ENCODE assay signal across 26 cellular contexts in the genomic region with DNA sequence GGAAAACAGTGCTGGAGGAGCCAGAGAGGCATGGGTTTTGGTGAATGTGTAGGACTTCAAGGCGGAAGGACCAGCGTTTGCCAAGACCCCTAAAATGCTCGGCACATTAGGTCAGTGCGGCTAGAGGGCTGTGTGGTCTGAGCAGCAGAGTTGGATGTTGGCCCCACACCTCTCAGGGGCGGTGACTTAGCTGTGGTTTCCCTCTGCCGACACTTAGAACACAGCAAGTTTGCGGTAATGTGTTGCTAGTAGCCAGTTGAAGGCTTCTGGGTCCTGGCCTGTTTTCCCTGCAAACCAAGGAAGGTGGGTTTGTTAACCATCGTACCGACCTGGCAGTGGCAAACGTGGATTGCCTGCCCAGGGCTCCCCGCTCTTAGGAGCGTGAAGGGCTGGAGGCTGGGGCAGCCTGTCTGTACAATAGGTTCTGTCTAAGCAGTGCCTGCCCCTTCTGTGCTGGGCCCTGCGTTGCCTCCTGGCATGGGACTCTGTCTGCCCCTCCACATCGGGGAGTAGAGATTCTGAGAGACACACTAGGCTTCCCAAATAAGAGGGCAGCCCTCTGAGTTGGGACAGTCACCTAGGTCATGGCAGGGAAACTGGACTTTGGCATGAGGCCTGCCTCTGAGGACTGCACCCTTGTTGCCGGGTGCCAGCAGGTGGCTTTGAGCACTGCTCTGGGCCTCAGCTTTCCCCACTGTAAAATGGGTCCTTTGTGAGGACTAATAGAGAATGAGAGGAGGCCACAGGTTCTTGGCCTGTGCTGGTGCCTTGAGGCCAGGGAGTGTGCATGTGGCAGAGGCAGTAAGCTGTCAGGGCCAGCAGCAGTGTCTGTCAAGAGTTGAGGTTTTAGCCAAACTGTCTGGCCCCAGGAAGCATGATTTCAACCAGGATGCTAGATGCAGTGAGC. TPM values are rescaled to one million over a fixed set of nuclear protein-coding genes. Genes with fewer than 3 reads are reported as not detected.
DNase-seq lines count a peak whose midpoint lies in the region; ATAC-seq and TF ChIP-seq lines count a peak whose summit lies in the region.
"Had no signal": no experiment of that assay in that cellular context is flagged by ENCODE, and none has a peak within 500 bp of the region (broad histone marks: within the 10 kb centered on the region; RNA-seq: fewer than 3 reads in every experiment).

No MANE protein-coding gene starts in this region.

- H3K79me2 ChIP-seq in osteoblast (ENCODE audit: insufficient read depth, low read length), result no peaks in the 10 kb centered on the region

- intact Hi-C loops in activated CD4-positive, alpha-beta memory T cell treated with anti-CD3 and anti-CD28 coated beads for 36 hours (cut with micrococcal nuclease), result no loop called here

- peaks cover 7% of the 10 kb centered on the region for H3K4me1 Mint-ChIP-seq in activated CD4-positive, alpha-beta memory T cell treated with anti-CD3 and anti-CD28 coated beads for 36 hours (ENCODE audit: low read depth)
- peaks cover 7% of the 10 kb centered on the region for H3K4me1 Mint-ChIP-seq in activated CD4-positive, alpha-beta memory T cell treated with anti-CD3 and anti-CD28 coated beads, Interleukin-2, amount 10 ng/mL, durations not matched to agents 7 days and 5 days
- H3K4me1 Mint-ChIP-seq in glutamatergic neuron (ENCODE audit: low read depth, unreplicated experiment), result peaks cover 25% of the 10 kb centered on the region

- no peak overlapping the region for H2AFZ ChIP-seq in osteoblast (ENCODE audit: low read length)

- H3K27me3 ChIP-seq in HL-60 (ENCODE audit: insufficient read depth, poor library complexity, severe bottlenecking), result no peaks in the 10 kb centered on the region
- no peaks in the 10 kb centered on the region for H3K27me3 ChIP-seq in osteoblast (ENCODE audit: insufficient read depth, low read length)
- H3K27me3 ChIP-seq: heart right ventricle, tibial artery had no signal

- CTCF ChIA-PET in activated CD4-positive, alpha-beta memory T cell treated with anti-CD3 and anti-CD28 coated beads for 36 hours (lab: Charles Lee), result no interaction called here
- CTCF ChIA-PET in activated CD4-positive, alpha-beta memory T cell treated with anti-CD3 and anti-CD28 coated beads, Interleukin-2, amount 10 ng/mL, durations not matched to agents 7 days and 5 days (lab: Charles Lee), result no interaction called here

- no peak for ATAC-seq in HG03095 (IDR thresholded peaks at IDR 0.05; ENCODE audit: unreplicated experiment)
- ATAC-seq: esophagus mucosa, left cardiac atrium, T-helper 17 cell had no signal

- peaks cover 31% of the 10 kb centered on the region for H3K36me3 ChIP-seq in osteoblast (ENCODE audit: insufficient read depth, low read length)

- no peaks in the 10 kb centered on the region for H3K27me3 Mint-ChIP-seq in activated CD4-positive, alpha-beta memory T cell treated with anti-CD3 and anti-CD28 coated beads for 36 hours
- no peaks in the 10 kb centered on the region for H3K27me3 Mint-ChIP-seq in activated CD4-positive, alpha-beta memory T cell treated with anti-CD3 and anti-CD28 coated beads, Interleukin-2, amount 10 ng/mL, durations not matched to agents 7 days and 5 days
- peaks cover 31% of the 10 kb centered on the region for H3K27me3 Mint-ChIP-seq in glutamatergic neuron (ENCODE audit: unreplicated experiment)
- H3K27me3 Mint-ChIP-seq: activated CD4-positive, alpha-beta T cell treated with anti-CD3 and anti-CD28 coated beads, Interleukin-2, amount 10 ng/mL, durations not matched to agents 24 days and 14 days; T-helper 17 cell had no signal

- H3K27ac ChIP-seq in HL-60 (replicated peaks), result peak overlapping the region; percentile 8; the same call in 1 of the 2 replicates
- H3K27ac ChIP-seq in osteoblast (ENCODE audit: low read depth, low read length), result no peak overlapping the region
- H3K27ac ChIP-seq: heart right ventricle, prostate gland, tibial artery had no signal

- H3K4me3 Mint-ChIP-seq in activated CD4-positive, alpha-beta memory T cell treated with anti-CD3 and anti-CD28 coated beads for 36 hours, result no peak overlapping the region
- H3K4me3 Mint-ChIP-seq in activated CD4-positive, alpha-beta memory T cell treated with anti-CD3 and anti-CD28 coated beads, Interleukin-2, amount 10 ng/mL, durations not matched to agents 7 days and 5 days, result no peak overlapping the region
- no peak overlapping the region for H3K4me3 Mint-ChIP-seq in glutamatergic neuron (ENCODE audit: unreplicated experiment)
- H3K4me3 Mint-ChIP-seq: activated CD4-positive, alpha-beta T cell treated with anti-CD3 and anti-CD28 coated beads, Interleukin-2, amount 10 ng/mL, durations not matched to agents 24 days and 14 days had no signal

- peak overlapping the region; percentile 31 for H3K27ac Mint-ChIP-seq in activated CD4-positive, alpha-beta memory T cell treated with anti-CD3 and anti-CD28 coated beads for 36 hours
- H3K27ac Mint-ChIP-seq in activated CD4-positive, alpha-beta memory T cell treated with anti-CD3 and anti-CD28 coated beads, Interleukin-2, amount 10 ng/mL, durations not matched to agents 7 days and 5 days, result no peak overlapping the region
- peak overlapping the region; percentile 33 for H3K27ac Mint-ChIP-seq in glutamatergic neuron (ENCODE audit: unreplicated experiment)
- H3K27ac Mint-ChIP-seq: activated CD4-positive, alpha-beta T cell treated with anti-CD3 and anti-CD28 coated beads, Interleukin-2, amount 10 ng/mL, durations not matched to agents 24 days and 14 days; T-helper 17 cell had no signal

- no peak for DNase-seq in activated CD4-positive, alpha-beta memory T cell treated with anti-CD3 and anti-CD28 coated beads for 36 hours
- DNase-seq in activated CD4-positive, alpha-beta memory T cell treated with anti-CD3 and anti-CD28 coated beads, Interleukin-2, amount 10 ng/mL, durations not matched to agents 7 days and 5 days, result no peak
- peak in 1 of 2 experiments; percentile 52 for DNase-seq in HL-60 (ENCODE audit: low read depth in 1 of 2, low spot score in 1 of 2)
- DNase-seq in glutamatergic neuron, result no peak
- peak; percentile 63 for DNase-seq in osteoblast (ENCODE audit: insufficient read length, low spot score, missing footprints)
- no peak for DNase-seq in AG08396 (ENCODE audit: low spot score)
- DNase-seq in NCI-H526 (lab: John Stamatoyannopoulos, UW), result no peak
- DNase-seq: activated CD4-positive, alpha-beta T cell treated with anti-CD3 and anti-CD28 coated beads, Interleukin-2, amount 10 ng/mL, durations not matched to agents 24 days and 14 days; activated gamma-delta T cell; AML-193; effector memory CD4-positive, alpha-beta T cell; foreskin fibroblast; heart right ventricle; left cardiac atrium; mammary epithelial cell; NCI-H1092 treated with DMSO at 0.1 percent for 48 hours; NCI-H187; NCI-H2171; NCI-H510A; stimulated activated CD4-positive, alpha-beta T cell treated with anti-CD3 and anti-CD28 coated beads, Interleukin-4, amount 100 ng/mL, for 24 hours; stimulated activated naive CD4-positive, alpha-beta T cell; T-helper 17 cell had no signal

- H3K4me3 ChIP-seq in HL-60 (replicated peaks; ENCODE audit: insufficient read depth, low read length) (no peak overlapping the region), osteoblast (ENCODE audit: insufficient read depth, low read length) (no peak overlapping the region)
- H3K4me3 ChIP-seq: heart right ventricle, prostate gland, tibial artery had no signal

- H4K20me1 ChIP-seq in osteoblast (ENCODE audit: insufficient read depth, low read length), result peaks cover 21% of the 10 kb centered on the region

- POLR2A ChIA-PET in activated CD4-positive, alpha-beta memory T cell treated with anti-CD3 and anti-CD28 coated beads for 36 hours (lab: Charles Lee), result no interaction called here
- POLR2A ChIA-PET in activated CD4-positive, alpha-beta memory T cell treated with anti-CD3 and anti-CD28 coated beads, Interleukin-2, amount 10 ng/mL, durations not matched to agents 7 days and 5 days (lab: Charles Lee), result interaction anchor here (1.1 kb wide), 1 partner anchor 36 kb away, joined by 3 read pairs; no protein-coding TSS in a partner anchor

- H3K4me2 ChIP-seq in osteoblast (ENCODE audit: insufficient read depth, low read length), result no peak overlapping the region

- no peaks in the 10 kb centered on the region for H3K9me3 ChIP-seq in osteoblast (ENCODE audit: low read depth, low read length)
- H3K9me3 ChIP-seq: heart right ventricle, prostate gland, tibial artery had no signal

- H3K9me3 Mint-ChIP-seq in activated CD4-positive, alpha-beta memory T cell treated with anti-CD3 and anti-CD28 coated beads for 36 hours, result no peaks in the 10 kb centered on the region
- no peaks in the 10 kb centered on the region for H3K9me3 Mint-ChIP-seq in activated CD4-positive, alpha-beta memory T cell treated with anti-CD3 and anti-CD28 coated beads, Interleukin-2, amount 10 ng/mL, durations not matched to agents 7 days and 5 days
- H3K9me3 Mint-ChIP-seq in glutamatergic neuron (ENCODE audit: unreplicated experiment), result peaks cover 25% of the 10 kb centered on the region
- H3K9me3 Mint-ChIP-seq: activated CD4-positive, alpha-beta T cell treated with anti-CD3 and anti-CD28 coated beads, Interleukin-2, amount 10 ng/mL, durations not matched to agents 24 days and 14 days had no signal

- H3K4me1 ChIP-seq in osteoblast (ENCODE audit: insufficient read depth, low read length), result no peaks in the 10 kb centered on the region
- H3K4me1 ChIP-seq: prostate gland had no signal

- peaks cover 31% of the 10 kb centered on the region for H3K36me3 Mint-ChIP-seq in activated CD4-positive, alpha-beta memory T cell treated with anti-CD3 and anti-CD28 coated beads for 36 hours
- H3K36me3 Mint-ChIP-seq in activated CD4-positive, alpha-beta memory T cell treated with anti-CD3 and anti-CD28 coated beads, Interleukin-2, amount 10 ng/mL, durations not matched to agents 7 days and 5 days (ENCODE audit: low read depth), result peaks cover 57% of the 10 kb centered on the region
- H3K36me3 Mint-ChIP-seq in glutamatergic neuron (ENCODE audit: unreplicated experiment), result peaks cover 7% of the 10 kb centered on the region

- TF ChIP-seq CTCF in HL-60 (IDR thresholded peaks at IDR 0.05; ENCODE audit: insufficient read depth, low read length) (no peak), glutamatergic neuron (IDR thresholded peaks at IDR 0.05; ENCODE audit: partially characterized antibody, unreplicated experiment) (no peak), osteoblast (IDR thresholded peaks at IDR 0.05; ENCODE audit: extremely low read depth, low read depth, low read length) (no peak)

RNA-seq across cellular contexts. Expression of gene NACAD, which starts 13.8 kb away (rescaled TPM):
- under 1 TPM; 0.10 to 0.21 TPM for total RNA-seq in activated CD4-positive, alpha-beta memory T cell treated with anti-CD3 and anti-CD28 coated beads for 36 hours
- total RNA-seq in activated CD4-positive, alpha-beta memory T cell treated with anti-CD3 and anti-CD28 coated beads, Interleukin-2, amount 10 ng/mL, durations not matched to agents 7 days and 5 days, result under 1 TPM in 1 of 2 experiments, not detected in 1; 0.60 TPM
- 125 TPM for total RNA-seq in glutamatergic neuron (ENCODE audit: unreplicated experiment)
- total RNA-seq in osteoblast, result 0.59 and 0.72 TPM in 2 replicates

RNA-seq across cellular contexts. Expression of gene TBRG4, which starts 36.5 kb away (rescaled TPM):
- 100 to 1,000 TPM; 135 to 137 TPM for total RNA-seq in activated CD4-positive, alpha-beta memory T cell treated with anti-CD3 and anti-CD28 coated beads for 36 hours
- 100 to 1,000 TPM in 1 of 2 experiments, 10 to 100 TPM in 1; 98.8 to 103 TPM for total RNA-seq in activated CD4-positive, alpha-beta memory T cell treated with anti-CD3 and anti-CD28 coated beads, Interleukin-2, amount 10 ng/mL, durations not matched to agents 7 days and 5 days
- total RNA-seq in glutamatergic neuron (ENCODE audit: unreplicated experiment) (90.1 TPM), osteoblast (41.5 and 43.1 TPM in 2 replicates)

Comparison
In these comparisons a context has a peak if more than half of its experiments do, and no peak if none do; other contexts are left out.
1. RNA of gene NACAD, which starts 13.8 kb away (total RNA-seq): 125 TPM in glutamatergic neuron (single experiment); 0.59 to 0.72 TPM in osteoblast, 0.60 TPM in activated CD4-positive, alpha-beta memory T cell treated with anti-CD3 and anti-CD28 coated beads, Interleukin-2, amount 10 ng/mL, durations not matched to agents 7 days and 5 days and 0.10 to 0.21 TPM in activated CD4-positive, alpha-beta memory T cell treated with anti-CD3 and anti-CD28 coated beads for 36 hours; every median in the first group is over 10 times any median in the second.